In the genomic region with DNA sequence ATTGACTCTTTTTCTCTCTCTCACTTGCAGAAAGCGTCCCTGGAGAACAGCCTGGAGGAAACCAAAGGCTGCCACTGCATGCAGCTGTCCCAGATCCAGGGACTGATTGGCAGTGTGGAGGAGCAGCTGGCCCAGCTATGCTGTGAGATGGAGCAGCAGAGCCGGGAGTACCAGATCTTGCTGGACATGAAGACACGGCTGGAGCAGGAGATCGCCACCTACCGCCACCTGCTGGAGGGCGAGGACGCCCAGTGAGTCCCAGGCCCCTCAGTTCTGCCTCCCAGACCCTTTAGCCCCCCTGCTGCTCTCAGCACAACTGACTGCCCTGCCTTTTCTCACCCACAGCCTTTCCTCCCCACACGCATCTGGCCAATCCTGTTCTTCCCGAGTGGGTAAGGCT, we compare ENCODE assay signal across 10 cellular contexts. TPM values are rescaled to one million over a fixed set of nuclear protein-coding genes. Genes with fewer than 3 reads are reported as not detected.
DNase-seq lines count a peak whose midpoint lies in the region; ATAC-seq and TF ChIP-seq lines count a peak whose summit lies in the region.
"Not testable (repeated sequence)": the region's sequence is repeated elsewhere in the genome, so short reads cannot be mapped to it uniquely, and the experiment has no call there.
"Had no signal": no experiment of that assay in that cellular context is flagged by ENCODE, and none has a peak within 500 bp of the region (broad histone marks: within the 10 kb centered on the region; RNA-seq: fewer than 3 reads in every experiment).

No MANE protein-coding gene starts in this region.

- not testable (repeated sequence) for H3K4me3 ChIP-seq in transverse colon

- not testable (repeated sequence) for H3K4me1 ChIP-seq in transverse colon

- in situ Hi-C loops in transverse colon (cut with MboI; ENCODE audit: low pct_ligation_motif_present in 1 of 4, low pct_unique_long_range_greater_than_20kb in 1 of 4, low sequenced_read_pairs in 3 of 4), result not testable (repeated sequence)

- H3K36me3 Mint-ChIP-seq in activated naive CD8-positive, alpha-beta T cell treated with anti-CD3 and anti-CD28 coated beads, Interleukin-2, amount 50 U/mL, for 24 hours (ENCODE audit: low read depth); neural crest cell (ENCODE audit: low read depth): not testable (repeated sequence)

- intact Hi-C loops in Right ventricle myocardium inferior (cut with DNase I); transverse colon (cut with DNase I; ENCODE audit: low total_unique reads): not testable (repeated sequence)

- ATAC-seq in activated naive CD8-positive, alpha-beta T cell treated with anti-CD3 and anti-CD28 coated beads, Interleukin-2, amount 50 U/mL, for 24 hours, result peak; percentile 37
- ATAC-seq in Right ventricle myocardium inferior, result not testable (repeated sequence)

- H3K36me3 ChIP-seq in transverse colon, result not testable (repeated sequence)

- not testable (repeated sequence) for H3K9me3 ChIP-seq in transverse colon

- H3K27me3 ChIP-seq in transverse colon, result not testable (repeated sequence)

- TF ChIP-seq EP300 in transverse colon (IDR thresholded peaks at IDR 0.05; ENCODE audit: low read depth), result not testable (repeated sequence)

- not testable (repeated sequence) for H3K4me3 Mint-ChIP-seq in activated naive CD8-positive, alpha-beta T cell treated with anti-CD3 and anti-CD28 coated beads, Interleukin-2, amount 50 U/mL, for 24 hours; neural crest cell

- H3K9me3 Mint-ChIP-seq in activated naive CD8-positive, alpha-beta T cell treated with anti-CD3 and anti-CD28 coated beads, Interleukin-2, amount 50 U/mL, for 24 hours; neural crest cell: not testable (repeated sequence)

- H3K27ac ChIP-seq in transverse colon, result not testable (repeated sequence)

- H3K4me1 Mint-ChIP-seq in activated naive CD8-positive, alpha-beta T cell treated with anti-CD3 and anti-CD28 coated beads, Interleukin-2, amount 50 U/mL, for 24 hours; neural crest cell: not testable (repeated sequence)

- H3K27me3 Mint-ChIP-seq in activated naive CD8-positive, alpha-beta T cell treated with anti-CD3 and anti-CD28 coated beads, Interleukin-2, amount 50 U/mL, for 24 hours; neural crest cell (ENCODE audit: low read depth): not testable (repeated sequence)

- WGBS in transverse colon (ENCODE audit: low coverage in 1 of 2), 2 donors, result no CpG with 5 or more reads among the region's 9 CpGs

- H3K27ac Mint-ChIP-seq in activated naive CD8-positive, alpha-beta T cell treated with anti-CD3 and anti-CD28 coated beads, Interleukin-2, amount 50 U/mL, for 24 hours; neural crest cell (ENCODE audit: unreplicated experiment): not testable (repeated sequence)

- DNase-seq in GM10266 (ENCODE audit: extremely low spot score), result not testable (repeated sequence)
- DNase-seq in T-helper 1 cell (peak in 3 of 5 donors; percentile 9 to 31 (median 20)), Right ventricle myocardium inferior (ENCODE audit: missing footprints) (peak; percentile 30), neural crest cell (ENCODE audit: low read depth, low spot score) (peak; percentile 55), transverse colon (peak; percentile 71)
- peak; percentile 25 for DNase-seq in activated CD8-positive, alpha-beta memory T cell treated with anti-CD3 and anti-CD28 coated beads, Interleukin-2, amount 50 U/mL, for 1 hour (ENCODE audit: extremely low read depth)
- peak; percentile 48 for DNase-seq in activated naive CD8-positive, alpha-beta T cell treated with anti-CD3 and anti-CD28 coated beads, Interleukin-2, amount 50 U/mL, for 24 hours
- DNase-seq in stimulated activated CD4-positive, alpha-beta T cell treated with anti-CD3 and anti-CD28 coated beads, Interleukin-4, amount 100 ng/mL, for 4 hours, result peak; percentile 16 to 41

- TF ChIP-seq CTCF in GM10266 (IDR thresholded peaks at IDR 0.05; ENCODE audit: control insufficient read depth, insufficient read depth, low read depth, missing control alignments) (peak; percentile 47), neural crest cell (conservative IDR thresholded peaks at IDR 0.05) (peak; percentile 39), transverse colon (IDR thresholded peaks at IDR 0.05) (peak in 3 of 5 experiments; percentile 18 to 20 (median 20))

- not testable (repeated sequence) for TF ChIP-seq POLR2A in transverse colon (IDR thresholded peaks at IDR 0.05)

RNA-seq across cellular contexts. Expression of a gene that starts 34.5 kb away (rescaled TPM):
- not detected for total RNA-seq in Right ventricle myocardium inferior
- not detected in 2 replicates for total RNA-seq in neural crest cell
- total RNA-seq in transverse colon, result 10 to 100 TPM; 15.7 to 60.7 (median 37.2) TPM
- total RNA-seq: activated CD8-positive, alpha-beta memory T cell treated with anti-CD3 and anti-CD28 coated beads for 36 hours; pulmonary artery endothelial cell had no signal

Comparison
In these comparisons a context has a peak if more than half of its experiments do, and no peak if none do; other contexts are left out.
1. RNA of a gene that starts 34.5 kb away (total RNA-seq): 15.7 to 60.7 TPM in transverse colon; not detected in Right ventricle myocardium inferior (single experiment) and not detected in neural crest cell; every median in the first group is over 10 times any median in the second.
2. Peak in every context shown above with its lines, with median percentiles within 50 percentile points of each other: CTCF ChIP-seq.